Comparison of ENCODE assay signal across 8 cellular contexts in genomic region chr17:49497147-49498036, GRCh38. TPM values are rescaled to one million over a fixed set of nuclear protein-coding genes. Genes with fewer than 3 reads are reported as not detected.
DNase-seq lines count a peak whose midpoint lies in the region; ATAC-seq and TF ChIP-seq lines count a peak whose summit lies in the region.

No MANE protein-coding gene starts in this region.

- POLR2A ChIA-PET in WTC11 (lab: Charles Lee): interaction anchor here (0.8 to 2.5 kb wide), 2 partner anchors 11 to 211 kb away, joined by 3 to 10 read pairs; no protein-coding TSS in a partner anchor

- DNase-seq in NCI-H1694 (lab: John Stamatoyannopoulos, UW) (peak; percentile 27), NCI-H1694 treated with DMSO at 0.1 percent for 48 hours (lab: John Stamatoyannopoulos, UW) (no peak), WTC11 (ENCODE audit: low spot score) (peak; percentile 76), epithelial cell of proximal tubule (ENCODE audit: low read depth) (no peak), natural killer cell (peak; percentile 26), cerebellar nuclear complex (lab: John Stamatoyannopoulos, UW) (no peak), NCI-H1092 (lab: John Stamatoyannopoulos, UW) (no peak)

- H3K4me3 Mint-ChIP-seq in WTC11 (peak overlapping the region; percentile 85), natural killer cell (peak overlapping the region; percentile 93)

- ATAC-seq in WTC11 (peak; percentile 27), natural killer cell (no peak), HG02973 (IDR thresholded peaks at IDR 0.05; ENCODE audit: unreplicated experiment) (no peak)

- H3K4me1 Mint-ChIP-seq in WTC11 (peaks cover 37% of the 10 kb centered on the region), natural killer cell (peaks cover 26 to 39% of the 10 kb centered on the region in 2 donors)

- peak overlapping the region; percentile 11 for H3K4me3 ChIP-seq in epithelial cell of proximal tubule (ENCODE audit: low read depth, low read length)

- TF ChIP-seq CTCF in WTC11 (IDR thresholded peaks at IDR 0.05) (no peak), epithelial cell of proximal tubule (conservative IDR thresholded peaks at IDR 0.05; ENCODE audit: low read depth, low read length) (no peak), natural killer cell (IDR thresholded peaks at IDR 0.05) (no peak)

- H3K9me3 Mint-ChIP-seq in WTC11: no peaks in the 10 kb centered on the region
- no peaks in the 10 kb centered on the region for H3K9me3 Mint-ChIP-seq in natural killer cell

- intact Hi-C loops in natural killer cell (cut with micrococcal nuclease): loop anchor here (2.0 kb wide), 2 partner anchors 59 to 89 kb away; no protein-coding TSS in a partner anchor

- H3K36me3 Mint-ChIP-seq in WTC11 (no peaks in the 10 kb centered on the region), natural killer cell (peaks cover 6% of the 10 kb centered on the region)

- H3K27ac Mint-ChIP-seq in WTC11 (no peak overlapping the region), natural killer cell (peak overlapping the region in 1 of 2 donors; percentile 40)

- CTCF ChIA-PET in WTC11 (lab: Charles Lee): interaction anchor here (0.6 to 5.7 kb wide), 33 partner anchors 9 to 501 kb away, joined by 3 to 199 read pairs (median 4); partner anchors contain the start of genes NXPH3 and PHB1

- H3K27me3 Mint-ChIP-seq in WTC11 (ENCODE audit: low read depth): peaks cover 74% of the 10 kb centered on the region
- peaks cover 35 to 41% of the 10 kb centered on the region in 2 donors for H3K27me3 Mint-ChIP-seq in natural killer cell (ENCODE audit: low read depth in 2 of 2)

TF ChIP-seq in WTC11, 78 proteins besides CTCF, POLR2A, EP300 and RAD21:
- TF ChIP-seq GTF2I (CRISPR knock-in tag; conservative IDR thresholded peaks at IDR 0.05) (no peak), IRF2 (CRISPR knock-in tag; IDR thresholded peaks at IDR 0.05; ENCODE audit: borderline replicate concordance, low read depth) (no peak), ETV6 (CRISPR knock-in tag; IDR thresholded peaks at IDR 0.05) (0 out of 2 replicates have a peak, but pooled peaks have one; percentile 21), ZBTB43 (CRISPR knock-in tag; IDR thresholded peaks at IDR 0.05) (0 out of 2 replicates have a peak, but pooled peaks have one; percentile 42), TP53 (CRISPR knock-in tag; IDR thresholded peaks at IDR 0.05) (peak; percentile 31; the same call in 1 of the 2 replicates), ZNF263 (CRISPR knock-in tag; IDR thresholded peaks at IDR 0.05; ENCODE audit: low read depth) (no peak), ATF3 (CRISPR knock-in tag; conservative IDR thresholded peaks at IDR 0.05) (no peak), RELA (CRISPR knock-in tag; IDR thresholded peaks at IDR 0.05; ENCODE audit: borderline replicate concordance) (no peak), MYBL2 (CRISPR knock-in tag; IDR thresholded peaks at IDR 0.05) (no peak), ARID4B (CRISPR knock-in tag; IDR thresholded peaks at IDR 0.05; ENCODE audit: borderline replicate concordance) (peak; percentile 63; the same call in 1 of the 2 replicates), ZNF671 (CRISPR knock-in tag; IDR thresholded peaks at IDR 0.05) (no peak), ZNF281 (CRISPR knock-in tag; IDR thresholded peaks at IDR 0.05) (0 out of 2 replicates have a peak, but pooled peaks have one; percentile 4)

RNA-seq across cellular contexts. Expression of gene NGFR, which starts 2.3 kb away (rescaled TPM):
- total RNA-seq in WTC11 (2021) (11.3 to 12.4 TPM (median 12.1 TPM) in 3 replicates), epithelial cell of proximal tubule (0.29 TPM in 1 of 2 replicates, not detected in the other), natural killer cell (1 to 10 TPM in 2 of 3 donors, under 1 TPM in 1; 0.91 to 1.8 (median 1.2) TPM)

Comparison
In these comparisons a context has a peak if more than half of its experiments do, and no peak if none do; other contexts are left out.
1. DNase-seq: peak in NCI-H1694 (single experiment), WTC11 (single experiment) and natural killer cell (single experiment); none in NCI-H1694 treated with DMSO at 0.1 percent for 48 hours (single experiment), epithelial cell of proximal tubule (single experiment), cerebellar nuclear complex (0 of 2) and NCI-H1092 (single experiment).